In genomic region chr7:69123003-69123402, GRCh38 we compare ENCODE assay signal across 16 cellular contexts.
DNase-seq lines count a peak whose midpoint lies in the region; TF ChIP-seq lines count a peak whose summit lies in the region.
"Had no signal": no experiment of that assay in that cellular context is flagged by ENCODE, and none has a peak within 500 bp of the region (broad histone marks: within the 10 kb centered on the region; RNA-seq: fewer than 3 reads in every experiment).

No MANE protein-coding gene starts in this region.

- H3K27me3 ChIP-seq in endodermal cell (ENCODE audit: control insufficient read depth, insufficient read depth, low read length, poor library complexity, severe bottlenecking): no peaks in the 10 kb centered on the region
- H3K27me3 ChIP-seq: BLaER1 treated with 17β-estradiol and CSF1 and Interleukin-3, amounts not matched to agents 10 nM and 100 nM had no signal

- H3K4me1 Mint-ChIP-seq in endodermal cell (peaks cover 24% of the 10 kb centered on the region), type B pancreatic cell (ENCODE audit: unreplicated experiment) (no peaks in the 10 kb centered on the region)
- no peaks in the 10 kb centered on the region for H3K4me1 Mint-ChIP-seq in activated CD4-positive, alpha-beta T cell treated with anti-CD3 and anti-CD28 coated beads, Interleukin-2, amount 10 ng/mL, durations not matched to agents 24 days and 14 days
- H3K4me1 Mint-ChIP-seq: CD8-positive, alpha-beta memory T cell; GM23338 had no signal

- H3K36me3 ChIP-seq in endodermal cell (ENCODE audit: control insufficient read depth, insufficient read depth, low read length): no peaks in the 10 kb centered on the region
- H3K36me3 ChIP-seq: BLaER1 treated with 17β-estradiol and CSF1 and Interleukin-3, amounts not matched to agents 10 nM and 100 nM had no signal

- H3K4me3 ChIP-seq in endodermal cell (ENCODE audit: low read length): no peak overlapping the region
- H3K4me3 ChIP-seq: A549; BLaER1 treated with 17β-estradiol and CSF1 and Interleukin-3, amounts not matched to agents 10 nM and 100 nM; GM23338 had no signal

- H3K9me3 ChIP-seq in endodermal cell (ENCODE audit: control insufficient read depth, low read length): no peaks in the 10 kb centered on the region
- H3K9me3 ChIP-seq: A549 had no signal

- 61 to 71% methylated on average over 5 to 6 of the region's 6 CpGs for WGBS in endodermal cell (ENCODE audit: insufficient coverage in 1 of 2, insufficient read length in 1 of 2), 2 experiments

- H3K27ac ChIP-seq in endodermal cell (ENCODE audit: low read depth, low read length): no peak overlapping the region
- H3K27ac ChIP-seq: A549; BLaER1 treated with 17β-estradiol and CSF1 and Interleukin-3, amounts not matched to agents 10 nM and 100 nM had no signal

- TF ChIP-seq CTCF in endodermal cell (conservative IDR thresholded peaks at IDR 0.05) (no peak), type B pancreatic cell (conservative IDR thresholded peaks at IDR 0.05) (no peak)

- no peak overlapping the region for H3K4me3 Mint-ChIP-seq in endodermal cell
- no peak overlapping the region for H3K4me3 Mint-ChIP-seq in type B pancreatic cell
- no peak overlapping the region for H3K4me3 Mint-ChIP-seq in activated CD4-positive, alpha-beta T cell treated with anti-CD3 and anti-CD28 coated beads, Interleukin-2, amount 10 ng/mL, durations not matched to agents 24 days and 14 days
- H3K4me3 Mint-ChIP-seq: CD8-positive, alpha-beta memory T cell; GM23338 had no signal

- H3K4me1 ChIP-seq in endodermal cell (ENCODE audit: control insufficient read depth, insufficient read depth, low read length): peaks cover 3% of the 10 kb centered on the region
- H3K4me1 ChIP-seq: A549 had no signal

- intact Hi-C loops in activated CD4-positive, alpha-beta T cell treated with anti-CD3 and anti-CD28 coated beads, Interleukin-2, amount 10 ng/mL, durations not matched to agents 24 days and 14 days (cut with micrococcal nuclease): no loop called here

- H3K27ac Mint-ChIP-seq in endodermal cell: peak overlapping the region; percentile 36
- H3K27ac Mint-ChIP-seq in type B pancreatic cell: no peak overlapping the region
- H3K27ac Mint-ChIP-seq in activated CD4-positive, alpha-beta T cell treated with anti-CD3 and anti-CD28 coated beads, Interleukin-2, amount 10 ng/mL, durations not matched to agents 24 days and 14 days: no peak overlapping the region
- H3K27ac Mint-ChIP-seq: CD8-positive, alpha-beta memory T cell; GM23338 had no signal

- DNase-seq in NCI-H2081 (lab: John Stamatoyannopoulos, UW) (peak; percentile 7 to 51), NCI-H2081 treated with DMSO at 0.1 percent for 48 hours (lab: John Stamatoyannopoulos, UW) (no peak), NCI-H2029 (lab: John Stamatoyannopoulos, UW) (peak; percentile 46), NCI-H526 (lab: John Stamatoyannopoulos, UW) (peak; percentile 27 to 47), endodermal cell (peak; percentile 72), type B pancreatic cell (ENCODE audit: extremely low spot score, unreplicated experiment) (no peak), SKM-1 (lab: John Stamatoyannopoulos, UW; ENCODE audit: unreplicated experiment) (no peak)
- DNase-seq in activated CD4-positive, alpha-beta T cell treated with anti-CD3 and anti-CD28 coated beads, Interleukin-2, amount 10 ng/mL, durations not matched to agents 24 days and 14 days: no peak
- DNase-seq: CD8-positive, alpha-beta memory T cell; GF-D8; NCI-H187; NCI-H446 treated with DMSO at 0.1 percent for 48 hours; OCI-M1 had no signal

- peaks cover 18% of the 10 kb centered on the region for H3K27me3 Mint-ChIP-seq in endodermal cell (ENCODE audit: insufficient read depth)
- H3K27me3 Mint-ChIP-seq in type B pancreatic cell: peaks cover 3% of the 10 kb centered on the region
- no peaks in the 10 kb centered on the region for H3K27me3 Mint-ChIP-seq in activated CD4-positive, alpha-beta T cell treated with anti-CD3 and anti-CD28 coated beads, Interleukin-2, amount 10 ng/mL, durations not matched to agents 24 days and 14 days
- H3K27me3 Mint-ChIP-seq: CD8-positive, alpha-beta memory T cell had no signal

- H3K36me3 Mint-ChIP-seq in endodermal cell (ENCODE audit: low read depth) (no peaks in the 10 kb centered on the region), type B pancreatic cell (no peaks in the 10 kb centered on the region)
- no peaks in the 10 kb centered on the region for H3K36me3 Mint-ChIP-seq in activated CD4-positive, alpha-beta T cell treated with anti-CD3 and anti-CD28 coated beads, Interleukin-2, amount 10 ng/mL, durations not matched to agents 24 days and 14 days (ENCODE audit: low read depth)

- H3K9me3 Mint-ChIP-seq in endodermal cell (no peaks in the 10 kb centered on the region), type B pancreatic cell (peaks cover 4% of the 10 kb centered on the region)
- H3K9me3 Mint-ChIP-seq in activated CD4-positive, alpha-beta T cell treated with anti-CD3 and anti-CD28 coated beads, Interleukin-2, amount 10 ng/mL, durations not matched to agents 24 days and 14 days: peaks cover 9% of the 10 kb centered on the region

- H3K9ac ChIP-seq in endodermal cell (ENCODE audit: extremely low read depth, low read length, poor library complexity, severe bottlenecking): no peak overlapping the region
- H3K9ac ChIP-seq: BLaER1 treated with 17β-estradiol and CSF1 and Interleukin-3, amounts not matched to agents 10 nM and 100 nM had no signal

Comparison
In these comparisons a context has a peak if more than half of its experiments do, and no peak if none do; other contexts are left out.
1. DNase-seq: peak in NCI-H2081 (2 of 2), NCI-H2029 (single experiment), NCI-H526 (2 of 2) and endodermal cell (single experiment); none in NCI-H2081 treated with DMSO at 0.1 percent for 48 hours (single experiment), type B pancreatic cell (single experiment), SKM-1 (single experiment) and activated CD4-positive, alpha-beta T cell treated with anti-CD3 and anti-CD28 coated beads, Interleukin-2, amount 10 ng/mL, durations not matched to agents 24 days and 14 days (single experiment).